Comparison of ENCODE assay signal across 11 cellular contexts in genomic region chrX:21166302-21166982, GRCh38.
A peak's percentile ranks its signal among the peaks of the same experiment; 100 is the strongest.
DNase-seq lines count a peak whose midpoint lies in the region; ATAC-seq and TF ChIP-seq lines count a peak whose summit lies in the region.
"Had no signal": no experiment of that assay in that cellular context is flagged by ENCODE, and none has a peak within 500 bp of the region (broad histone marks: within the 10 kb centered on the region; RNA-seq: fewer than 3 reads in every experiment).

No MANE protein-coding gene starts in this region.

- TF ChIP-seq CTCF in PC-9 (conservative IDR thresholded peaks at IDR 0.05) (no peak), fibroblast of lung (conservative IDR thresholded peaks at IDR 0.05 in 1 of 2, IDR thresholded peaks at IDR 0.05 in 1 of 2; ENCODE audit: low read depth in 1 of 2, low read length in 2 of 2) (no peak), retinal pigment epithelial cell (conservative IDR thresholded peaks at IDR 0.05; ENCODE audit: low read depth, low read length) (no peak), glutamatergic neuron (IDR thresholded peaks at IDR 0.05; ENCODE audit: partially characterized antibody, unreplicated experiment) (no peak)

- H3K36me3 ChIP-seq in GM23248 (ENCODE audit: low read depth), result no peaks in the 10 kb centered on the region
- H3K36me3 ChIP-seq in PC-9 (ENCODE audit: low read depth), result no peaks in the 10 kb centered on the region
- no peaks in the 10 kb centered on the region for H3K36me3 ChIP-seq in fibroblast of lung (ENCODE audit: control insufficient read depth, insufficient read depth, low read length)

- in situ Hi-C loops in GM23248 (cut with MboI), result no loop called here

- no peak overlapping the region for H3K9ac ChIP-seq in GM23248
- no peak overlapping the region for H3K9ac ChIP-seq in fibroblast of lung (ENCODE audit: insufficient read depth, low read length)

- H3K4me1 Mint-ChIP-seq in T-cell (no peaks in the 10 kb centered on the region), glutamatergic neuron (ENCODE audit: low read depth, unreplicated experiment) (no peaks in the 10 kb centered on the region)
- H3K4me1 Mint-ChIP-seq: naive thymus-derived CD4-positive, alpha-beta T cell had no signal

- peak; percentile 54 for DNase-seq in GM23248
- peak in 1 of 2 experiments; percentile 6 for DNase-seq in PC-9
- peak; percentile 5 to 61 for DNase-seq in fibroblast of lung (ENCODE audit: low read depth in 2 of 2)
- DNase-seq in retinal pigment epithelial cell (ENCODE audit: low read depth), result peak; percentile 46
- no peak for DNase-seq in T-cell
- no peak for DNase-seq in glutamatergic neuron
- DNase-seq in activated CD4-positive, alpha-beta T cell treated with anti-CD3 and anti-CD28 coated beads, Interleukin-2, amount 50 U/mL, for 48 hours, result no peak
- DNase-seq: COR-L47; naive thymus-derived CD4-positive, alpha-beta T cell; NCI-H524 treated with DMSO at 0.1 percent for 48 hours had no signal

- H3K27ac Mint-ChIP-seq in T-cell (no peak overlapping the region), glutamatergic neuron (ENCODE audit: unreplicated experiment) (no peak overlapping the region)
- H3K27ac Mint-ChIP-seq: naive thymus-derived CD4-positive, alpha-beta T cell had no signal

- no peaks in the 10 kb centered on the region for H4K20me1 ChIP-seq in GM23248 (ENCODE audit: insufficient read depth)
- no peaks in the 10 kb centered on the region for H4K20me1 ChIP-seq in PC-9 (ENCODE audit: insufficient read depth)
- no peaks in the 10 kb centered on the region for H4K20me1 ChIP-seq in fibroblast of lung (ENCODE audit: control insufficient read depth, extremely low read depth, insufficient read depth, low read length)

- H3K9me3 Mint-ChIP-seq in T-cell (no peaks in the 10 kb centered on the region), glutamatergic neuron (ENCODE audit: unreplicated experiment) (no peaks in the 10 kb centered on the region)
- H3K9me3 Mint-ChIP-seq: naive thymus-derived CD4-positive, alpha-beta T cell had no signal

- ATAC-seq in T-cell (replicated peaks in 1 of 4), result no peak
- ATAC-seq: naive thymus-derived CD4-positive, alpha-beta T cell had no signal

- H3K4me2 ChIP-seq in GM23248 (ENCODE audit: unreplicated experiment), result no peak overlapping the region
- peak overlapping the region; percentile 12; the same call in 1 of the 2 replicates for H3K4me2 ChIP-seq in PC-9
- peak overlapping the region; percentile 25 for H3K4me2 ChIP-seq in fibroblast of lung (ENCODE audit: extremely low read depth, insufficient read depth, low read length)

- POLR2A ChIA-PET in PC-9 (lab: Charles Lee; ENCODE audit: unreplicated experiment) (interaction anchor here (0.6 kb wide), 1 partner anchor 592 kb away, joined by 3 read pairs; no protein-coding TSS in a partner anchor), T-cell (lab: Charles Lee) (no interaction called here)

- peaks cover 0 to 3% of the 10 kb centered on the region in 2 donors for H3K27me3 Mint-ChIP-seq in T-cell
- no peaks in the 10 kb centered on the region for H3K27me3 Mint-ChIP-seq in glutamatergic neuron (ENCODE audit: unreplicated experiment)
- H3K27me3 Mint-ChIP-seq: naive thymus-derived CD4-positive, alpha-beta T cell had no signal

- no peak overlapping the region for H3K4me3 ChIP-seq in GM23248
- no peak overlapping the region for H3K4me3 ChIP-seq in PC-9
- no peak overlapping the region for H3K4me3 ChIP-seq in fibroblast of lung (replicated peaks in 1 of 4; ENCODE audit: control extremely low read depth in 1 of 4, insufficient read depth in 1 of 4, low read depth in 3 of 4, low read length in 4 of 4)
- H3K4me3 ChIP-seq in retinal pigment epithelial cell (ENCODE audit: low read length), result no peak overlapping the region
- H3K4me3 ChIP-seq: coronary artery had no signal

- H3K79me2 ChIP-seq in GM23248 (ENCODE audit: insufficient read depth) (no peaks in the 10 kb centered on the region), PC-9 (ENCODE audit: low read depth) (no peaks in the 10 kb centered on the region), fibroblast of lung (ENCODE audit: control insufficient read depth, insufficient read depth, low read length) (no peaks in the 10 kb centered on the region)

- H3K36me3 Mint-ChIP-seq in T-cell (no peaks in the 10 kb centered on the region), glutamatergic neuron (ENCODE audit: unreplicated experiment) (no peaks in the 10 kb centered on the region)
- H3K36me3 Mint-ChIP-seq: naive thymus-derived CD4-positive, alpha-beta T cell had no signal

- H3F3A ChIP-seq in GM23248 (ENCODE audit: insufficient read depth) (peaks cover 5% of the 10 kb centered on the region; the same call in 1 of the 2 replicates), PC-9 (ENCODE audit: insufficient read depth, low read depth) (peaks cover 3% of the 10 kb centered on the region; the same call in 1 of the 2 replicates)

- peaks cover 20% of the 10 kb centered on the region for H3K4me1 ChIP-seq in GM23248 (ENCODE audit: insufficient read depth)
- H3K4me1 ChIP-seq in PC-9 (replicated peaks; ENCODE audit: insufficient read depth), result no peaks in the 10 kb centered on the region
- H3K4me1 ChIP-seq in fibroblast of lung (ENCODE audit: control insufficient read depth, extremely low read depth, insufficient read depth, low read length), result no peaks in the 10 kb centered on the region

- no peak overlapping the region for H3K27ac ChIP-seq in GM23248
- H3K27ac ChIP-seq in PC-9, result peak overlapping the region; percentile 31; the same call in 1 of the 2 replicates
- H3K27ac ChIP-seq in fibroblast of lung (ENCODE audit: insufficient read depth, low read length), result no peak overlapping the region
- H3K27ac ChIP-seq: coronary artery had no signal

- BruUV-seq in PC-9 (replicated peaks; lab: Mats Ljungman, UMichigan), result no TSS peak

- H3K4me3 Mint-ChIP-seq in T-cell, result no peak overlapping the region
- H3K4me3 Mint-ChIP-seq in glutamatergic neuron (ENCODE audit: unreplicated experiment), result no peak overlapping the region
- H3K4me3 Mint-ChIP-seq: naive thymus-derived CD4-positive, alpha-beta T cell had no signal

- H3K27me3 ChIP-seq in GM23248 (replicated peaks; ENCODE audit: insufficient read depth) (no peaks in the 10 kb centered on the region), PC-9 (ENCODE audit: insufficient read depth, low read depth) (no peaks in the 10 kb centered on the region), fibroblast of lung (ENCODE audit: control insufficient read depth, insufficient read depth, low read length) (no peaks in the 10 kb centered on the region)

- WGBS in GM23248 (ENCODE audit: low coverage in 1 of 2, low lambda C conversion rate in 2 of 2, missing lambda C conversion rate in 2 of 2), 2 experiments, result 0 to 3% methylated on average over 4 of the region's 4 CpGs

- H3K9me3 ChIP-seq in GM23248 (ENCODE audit: low read depth) (no peaks in the 10 kb centered on the region), PC-9 (ENCODE audit: insufficient read depth, low read depth) (no peaks in the 10 kb centered on the region), fibroblast of lung (ENCODE audit: control insufficient read depth, insufficient read depth, low read depth, low read length) (no peaks in the 10 kb centered on the region)

- intact Hi-C loops in PC-9 (cut with micrococcal nuclease; ENCODE audit: unreplicated experiment), result no loop called here

- H2AFZ ChIP-seq in GM23248 (no peak overlapping the region), PC-9 (no peak overlapping the region), fibroblast of lung (ENCODE audit: low read length) (no peak overlapping the region)

- H3K9me2 ChIP-seq in GM23248 (ENCODE audit: insufficient read depth), result no peaks in the 10 kb centered on the region
- no peaks in the 10 kb centered on the region for H3K9me2 ChIP-seq in PC-9 (ENCODE audit: insufficient read depth)

- CTCF ChIA-PET in PC-9 (lab: Charles Lee), result no interaction called here
- CTCF ChIA-PET in T-cell (lab: Charles Lee), result interaction anchor here in 1 of 2 donors (0.6 kb wide), 1 partner anchor 11 kb away, joined by 3 read pairs; no protein-coding TSS in a partner anchor

Comparison
In these comparisons a context has a peak if more than half of its experiments do, and no peak if none do; other contexts are left out.
1. DNase-seq: peak in GM23248 (single experiment), fibroblast of lung (2 of 2) and retinal pigment epithelial cell (single experiment); none in T-cell (0 of 34), glutamatergic neuron (single experiment) and activated CD4-positive, alpha-beta T cell treated with anti-CD3 and anti-CD28 coated beads, Interleukin-2, amount 50 U/mL, for 48 hours (0 of 2).